25 cellular contexts compared by ENCODE assay signal in genomic region chr17:67655478-67656148, GRCh38.
"Had no signal": no experiment of that assay in that cellular context is flagged by ENCODE, and none has a peak within 500 bp of the region (broad histone marks: within the 10 kb centered on the region; RNA-seq: fewer than 3 reads in every experiment).

No MANE protein-coding gene starts in this region.

- H3K27ac ChIP-seq: breast epithelium, colonic mucosa, esophagus squamous epithelium, gastrocnemius medialis, neutrophil, ovary, prostate gland, right atrium auricular region, spleen, tibial artery, VCaP had no signal

- H3K4me1 ChIP-seq: breast epithelium, colonic mucosa, gastrocnemius medialis, prostate gland, right atrium auricular region, spleen, tibial artery had no signal

- H3K27me3 ChIP-seq: breast epithelium, colonic mucosa, dorsolateral prefrontal cortex, esophagus squamous epithelium, gastrocnemius medialis, neutrophil, ovary, right atrium auricular region, spleen, tibial artery had no signal

- FAIRE-seq: islet of Langerhans had no signal

- H3K4me3 ChIP-seq: breast epithelium, colonic mucosa, dorsolateral prefrontal cortex, esophagus squamous epithelium, gastrocnemius medialis, ovary, prostate gland, right atrium auricular region, spleen, tibial artery had no signal

- ATAC-seq: gastrocnemius medialis; left ventricle myocardium superior; stimulated activated naive CD8-positive, alpha-beta T cell treated with anti-CD3 and anti-CD28 coated beads, Interleukin-15, amount 100 ng/mL, for 72 hours had no signal

- DNase-seq: activated CD4-positive, alpha-beta T cell treated with anti-CD3 and anti-CD28 coated beads for 1 hour; activated CD4-positive, alpha-beta T cell treated with anti-CD3 and anti-CD28 coated beads, Interleukin-2, amount 50 U/mL, for 1 hour; activated CD8-positive, alpha-beta memory T cell treated with anti-CD3 and anti-CD28 coated beads for 24 hours; activated naive CD4-positive, alpha-beta T cell treated with Interleukin-2 at 50 U/mL for 16 hours; activated naive CD8-positive, alpha-beta T cell treated with anti-CD3 and anti-CD28 coated beads for 36 hours; activated T-cell treated with anti-CD3 and anti-CD28 coated beads, Interleukin-2, amount 50 U/mL, for 48 hours; colonic mucosa; dorsolateral prefrontal cortex; esophagus squamous epithelium; gastrocnemius medialis; hippocampal formation; left ventricle myocardium superior; mammary epithelial cell; midbrain; ovary; spleen; stimulated activated CD4-positive, alpha-beta T cell treated with anti-CD3 and anti-CD28 coated beads, Interleukin-4, amount 100 ng/mL, for 24 hours; stimulated activated naive CD8-positive, alpha-beta T cell treated with anti-CD3 and anti-CD28 coated beads, Interleukin-15, amount 100 ng/mL, for 72 hours; tibial artery had no signal

- H3K9me3 ChIP-seq: colonic mucosa, esophagus squamous epithelium, gastrocnemius medialis, neutrophil, prostate gland, tibial artery had no signal

- H3K36me3 ChIP-seq: breast epithelium, colonic mucosa, gastrocnemius medialis, neutrophil, ovary, prostate gland, right atrium auricular region, tibial artery had no signal
